11 cellular contexts compared by ENCODE assay signal in the genomic region with DNA sequence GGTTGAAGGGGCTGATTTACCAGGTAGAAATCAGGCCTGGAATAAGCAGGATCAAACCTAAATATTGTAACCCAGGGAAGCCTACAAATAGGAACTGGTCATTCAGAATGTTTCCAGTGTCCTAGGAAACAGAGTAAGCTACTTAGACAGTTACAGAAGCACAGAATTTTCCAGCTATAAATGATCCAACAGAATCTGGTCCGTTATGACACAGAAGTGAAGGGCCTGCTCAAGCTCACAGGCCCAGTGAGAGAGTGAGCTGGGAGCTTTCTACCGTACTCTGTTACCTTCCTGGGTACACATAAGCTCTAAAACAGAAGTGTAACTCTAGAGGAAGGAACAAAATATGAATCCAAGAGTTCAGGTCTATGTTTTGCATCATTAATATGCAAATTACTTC.
DNase-seq lines count a peak whose midpoint lies in the region; ATAC-seq and TF ChIP-seq lines count a peak whose summit lies in the region.
"Had no signal": no experiment of that assay in that cellular context is flagged by ENCODE, and none has a peak within 500 bp of the region (broad histone marks: within the 10 kb centered on the region; RNA-seq: fewer than 3 reads in every experiment).

No MANE protein-coding gene starts in this region.

- H3K4me3 ChIP-seq in left ventricle myocardium inferior = peak overlapping the region; percentile 26
- no peak overlapping the region for H3K4me3 ChIP-seq in prostate gland

- peak overlapping the region; percentile 85 for H3K27ac ChIP-seq in left ventricle myocardium inferior (replicated peaks)
- peak overlapping the region; percentile 67 to 72 for H3K27ac ChIP-seq in prostate gland
- H3K27ac ChIP-seq: HL-60 had no signal

- TF ChIP-seq CTCF in left ventricle myocardium inferior (IDR thresholded peaks at IDR 0.05; ENCODE audit: borderline replicate concordance) (no peak), prostate gland (IDR thresholded peaks at IDR 0.05) (no peak), progenitor cell of endocrine pancreas (IDR thresholded peaks at IDR 0.05; ENCODE audit: unreplicated experiment) (no peak)

- TF ChIP-seq POLR2A in prostate gland (IDR thresholded peaks at IDR 0.05) = no peak

- H3K36me3 ChIP-seq in left ventricle myocardium inferior = no peaks in the 10 kb centered on the region
- H3K36me3 ChIP-seq in prostate gland = no peaks in the 10 kb centered on the region

- H3K27me3 Mint-ChIP-seq in progenitor cell of endocrine pancreas = no peaks in the 10 kb centered on the region

- H3K27me3 ChIP-seq in left ventricle myocardium inferior (ENCODE audit: low read depth) = no peaks in the 10 kb centered on the region
- H3K27me3 ChIP-seq in prostate gland (replicated peaks; ENCODE audit: insufficient read depth) = no peaks in the 10 kb centered on the region

- intact Hi-C loops in left ventricle myocardium inferior (cut with micrococcal nuclease) = loop anchor here (2.0 to 10.0 kb wide), 2 partner anchors 292 to 394 kb away; no protein-coding TSS in a partner anchor
- intact Hi-C loops in cardiac septum (cut with DNase I) = loop anchor here (5.0 kb wide), 2 partner anchors 60 to 175 kb away; no protein-coding TSS in a partner anchor
- intact Hi-C loops in prostate gland (cut with DNase I) = loop anchor here (1.0 to 5.0 kb wide), 4 partner anchors 60 to 395 kb away; no protein-coding TSS in a partner anchor

- H3K36me3 Mint-ChIP-seq in progenitor cell of endocrine pancreas (ENCODE audit: insufficient read depth) = no peaks in the 10 kb centered on the region
- H3K36me3 Mint-ChIP-seq: activated naive CD4-positive, alpha-beta T cell treated with anti-CD3 and anti-CD28 coated beads, Interleukin-2, amount 50 U/mL, for 72 hours; naive thymus-derived CD8-positive, alpha-beta T cell had no signal

- peaks cover 46% of the 10 kb centered on the region for H3K4me1 ChIP-seq in left ventricle myocardium inferior
- H3K4me1 ChIP-seq in prostate gland (replicated peaks) = peaks cover 17% of the 10 kb centered on the region

- no peak for ATAC-seq in HG03045 (IDR thresholded peaks at IDR 0.05; ENCODE audit: unreplicated experiment)

- H3K27ac Mint-ChIP-seq in progenitor cell of endocrine pancreas = no peak overlapping the region
- H3K27ac Mint-ChIP-seq: activated naive CD4-positive, alpha-beta T cell treated with anti-CD3 and anti-CD28 coated beads, Interleukin-2, amount 50 U/mL, for 72 hours had no signal

- 48% methylated on average over 2 of the region's 2 CpGs for WGBS in prostate gland

- no peak overlapping the region for H3K4me3 Mint-ChIP-seq in progenitor cell of endocrine pancreas (ENCODE audit: low read depth)
- H3K4me3 Mint-ChIP-seq: naive thymus-derived CD8-positive, alpha-beta T cell had no signal

- no peak for DNase-seq in left ventricle myocardium inferior
- no peak for DNase-seq in cardiac septum (ENCODE audit: low spot score)
- DNase-seq in globus pallidus (ENCODE audit: low spot score) = peak; percentile 31
- DNase-seq in prostate gland (ENCODE audit: low spot score) = no peak
- no peak for DNase-seq in NCI-H524 (lab: John Stamatoyannopoulos, UW)
- no peak for DNase-seq in activated T-cell treated with anti-CD3 and anti-CD28 coated beads for 4 hours
- no peak for DNase-seq in progenitor cell of endocrine pancreas (ENCODE audit: low spot score, unreplicated experiment)

- H3K9me3 ChIP-seq in left ventricle myocardium inferior (replicated peaks) (no peaks in the 10 kb centered on the region), prostate gland (no peaks in the 10 kb centered on the region)

- H3K4me1 Mint-ChIP-seq in progenitor cell of endocrine pancreas (ENCODE audit: low read depth) = no peaks in the 10 kb centered on the region

- H3K9me3 Mint-ChIP-seq in progenitor cell of endocrine pancreas (ENCODE audit: low read depth) = no peaks in the 10 kb centered on the region
- H3K9me3 Mint-ChIP-seq: activated naive CD4-positive, alpha-beta T cell treated with anti-CD3 and anti-CD28 coated beads, Interleukin-2, amount 50 U/mL, for 72 hours; naive thymus-derived CD8-positive, alpha-beta T cell had no signal
